Comparison of ENCODE assay signal across 30 cellular contexts in genomic region chr14:36479344-36479743, GRCh38. TPM values are rescaled to one million over a fixed set of nuclear protein-coding genes. Genes with fewer than 3 reads are reported as not detected.
DNase-seq lines count a peak whose midpoint lies in the region; ATAC-seq, FAIRE-seq and TF ChIP-seq lines count a peak whose summit lies in the region.
"Had no signal": no experiment of that assay in that cellular context is flagged by ENCODE, and none has a peak within 500 bp of the region (broad histone marks: within the 10 kb centered on the region; RNA-seq: fewer than 3 reads in every experiment).

No MANE protein-coding gene starts in this region.

- H4K20me1 ChIP-seq in MM.1S (ENCODE audit: insufficient read depth, low read length), result no peaks in the 10 kb centered on the region

- peaks cover 9% of the 10 kb centered on the region; the same call in 1 of the 2 replicates for H3F3A ChIP-seq in MM.1S (ENCODE audit: insufficient read depth, low read length)

- H3K79me2 ChIP-seq in MM.1S (ENCODE audit: low read length), result no peaks in the 10 kb centered on the region

- H3K4me2 ChIP-seq in MM.1S (ENCODE audit: low read depth, low read length), result peak overlapping the region; percentile 12; the same call in 1 of the 2 replicates
- H3K4me2 ChIP-seq: PC-9 had no signal

- no peaks in the 10 kb centered on the region for H3K9me3 ChIP-seq in MM.1S (replicated peaks; ENCODE audit: insufficient read depth, low read length)
- H3K9me3 ChIP-seq: tibial artery had no signal

- TF ChIP-seq CTCF in MM.1S (IDR thresholded peaks at IDR 0.05; ENCODE audit: low read length), result no peak

- peaks cover 2 to 3% of the 10 kb centered on the region in 2 donors for H3K9me3 Mint-ChIP-seq in activated T-cell treated with anti-CD3 and anti-CD28 coated beads, Interleukin-2, amount 50 U/mL, for 72 hours
- peaks cover 2% of the 10 kb centered on the region for H3K9me3 Mint-ChIP-seq in activated T-cell treated with anti-CD3 and anti-CD28 coated beads, Interleukin-2, amount 50 U/mL, for 24 hours
- H3K9me3 Mint-ChIP-seq: activated naive CD8-positive, alpha-beta T cell treated with anti-CD3 and anti-CD28 coated beads for 36 hours had no signal

- ATAC-seq in activated T-cell treated with anti-CD3 and anti-CD28 coated beads, Interleukin-2, amount 50 U/mL, for 72 hours (replicated peaks in 1 of 2), result peak; percentile 65 to 70
- ATAC-seq in HG02610 (IDR thresholded peaks at IDR 0.05; ENCODE audit: unreplicated experiment) (peak; percentile 65), HG03097 (IDR thresholded peaks at IDR 0.05; ENCODE audit: low FRiP score, unreplicated experiment) (no peak)

- H3K9me2 ChIP-seq in MM.1S (replicated peaks; ENCODE audit: insufficient read depth, low read length), result no peaks in the 10 kb centered on the region

- H3K9ac ChIP-seq in MM.1S (ENCODE audit: low read length), result no peak overlapping the region

- no peak overlapping the region for H3K4me3 ChIP-seq in MM.1S (ENCODE audit: low read length)
- H3K4me3 ChIP-seq: PC-9, tibial artery had no signal

- H3K36me3 ChIP-seq in MM.1S (replicated peaks; ENCODE audit: insufficient read depth, low read length), result no peaks in the 10 kb centered on the region
- H3K36me3 ChIP-seq: tibial artery had no signal

- H2AFZ ChIP-seq in MM.1S (ENCODE audit: low read length), result no peak overlapping the region
- H2AFZ ChIP-seq: PC-9 had no signal

- H3K4me1 ChIP-seq in MM.1S (ENCODE audit: low read length), result peaks cover 16% of the 10 kb centered on the region; the same call in 1 of the 2 replicates
- H3K4me1 ChIP-seq: tibial artery had no signal

- peaks cover 44% of the 10 kb centered on the region for H3K27me3 Mint-ChIP-seq in activated T-cell treated with anti-CD3 and anti-CD28 coated beads, Interleukin-2, amount 50 U/mL, for 72 hours (ENCODE audit: low read depth)
- H3K27me3 Mint-ChIP-seq in activated T-cell treated with anti-CD3 and anti-CD28 coated beads, Interleukin-2, amount 50 U/mL, for 24 hours, result peaks cover 33% of the 10 kb centered on the region

- H3K4me1 Mint-ChIP-seq in activated T-cell treated with anti-CD3 and anti-CD28 coated beads, Interleukin-2, amount 50 U/mL, for 72 hours (ENCODE audit: low read depth), result peaks cover 29% of the 10 kb centered on the region
- peaks cover 9% of the 10 kb centered on the region for H3K4me1 Mint-ChIP-seq in activated T-cell treated with anti-CD3 and anti-CD28 coated beads, Interleukin-2, amount 50 U/mL, for 24 hours (ENCODE audit: low read depth)
- H3K4me1 Mint-ChIP-seq: naive B cell had no signal

- no peak overlapping the region for H3K4me3 Mint-ChIP-seq in activated T-cell treated with anti-CD3 and anti-CD28 coated beads, Interleukin-2, amount 50 U/mL, for 72 hours
- no peak overlapping the region for H3K4me3 Mint-ChIP-seq in activated T-cell treated with anti-CD3 and anti-CD28 coated beads, Interleukin-2, amount 50 U/mL, for 24 hours
- H3K4me3 Mint-ChIP-seq: activated naive CD8-positive, alpha-beta T cell treated with anti-CD3 and anti-CD28 coated beads for 36 hours; naive B cell; stimulated activated naive CD8-positive, alpha-beta T cell treated with anti-CD3 and anti-CD28 coated beads, Interleukin-15, Interleukin-2, amounts not matched to agents 100 ng/mL and 50 ng/mL, for 24 hours had no signal

- no peak for DNase-seq in activated T-cell treated with anti-CD3 and anti-CD28 coated beads, Interleukin-2, amount 50 U/mL, for 72 hours
- no peak for DNase-seq in activated T-cell treated with anti-CD3 and anti-CD28 coated beads, Interleukin-2, amount 50 U/mL, for 24 hours
- DNase-seq in MM.1S (no peak), frontal cortex (ENCODE audit: low spot score in 2 of 2) (no peak), HuH-7.5 (ENCODE audit: low spot score) (no peak)
- no peak for DNase-seq in stimulated activated CD4-positive, alpha-beta T cell treated with anti-CD3 and anti-CD28 coated beads, Interleukin-2, amount 100 ng/mL, for 48 hours
- DNase-seq: activated naive CD8-positive, alpha-beta T cell treated with anti-CD3 and anti-CD28 coated beads for 36 hours; AML-193; central memory CD4-positive, alpha-beta T cell; dermis blood vessel endothelial cell; GF-D8; glutamatergic neuron; GOT3; mesenchymal stem cell; naive B cell; NCI-H1092 treated with DMSO at 0.1 percent for 48 hours; NCI-H2029 treated with DMSO at 0.1 percent for 48 hours; NCI-H226; NCI-H82; occipital lobe; SIG-M5; stimulated activated CD4-positive, alpha-beta T cell treated with anti-CD3 and anti-CD28 coated beads, Interleukin-4, amount 100 ng/mL, for 1 hour; tibial artery had no signal

- H3K27ac Mint-ChIP-seq in activated T-cell treated with anti-CD3 and anti-CD28 coated beads, Interleukin-2, amount 50 U/mL, for 72 hours, result no peak overlapping the region
- no peak overlapping the region for H3K27ac Mint-ChIP-seq in activated T-cell treated with anti-CD3 and anti-CD28 coated beads, Interleukin-2, amount 50 U/mL, for 24 hours
- H3K27ac Mint-ChIP-seq: activated naive CD8-positive, alpha-beta T cell treated with anti-CD3 and anti-CD28 coated beads for 36 hours; stimulated activated naive CD8-positive, alpha-beta T cell treated with anti-CD3 and anti-CD28 coated beads, Interleukin-15, Interleukin-2, amounts not matched to agents 100 ng/mL and 50 ng/mL, for 24 hours had no signal

- no peaks in the 10 kb centered on the region for H3K36me3 Mint-ChIP-seq in activated T-cell treated with anti-CD3 and anti-CD28 coated beads, Interleukin-2, amount 50 U/mL, for 72 hours (ENCODE audit: insufficient read depth in 2 of 2)
- no peaks in the 10 kb centered on the region for H3K36me3 Mint-ChIP-seq in activated T-cell treated with anti-CD3 and anti-CD28 coated beads, Interleukin-2, amount 50 U/mL, for 24 hours (ENCODE audit: low read depth)
- H3K36me3 Mint-ChIP-seq: activated naive CD8-positive, alpha-beta T cell treated with anti-CD3 and anti-CD28 coated beads for 36 hours; naive B cell had no signal

- no peak for FAIRE-seq in frontal cortex (lab: Jason Lieb, UNC)
- FAIRE-seq: astrocyte had no signal

- H3K27me3 ChIP-seq in MM.1S (replicated peaks; ENCODE audit: insufficient read depth, low read length), result no peaks in the 10 kb centered on the region

- no peak overlapping the region; the same call in 1 of the 2 replicates for H3K27ac ChIP-seq in MM.1S (ENCODE audit: low read length)
- H3K27ac ChIP-seq: PC-9, tibial artery had no signal

RNA-seq across cellular contexts. Expression of gene NKX2-1, which starts 40.7 kb away (rescaled TPM):
- not detected for total RNA-seq in activated T-cell treated with anti-CD3 and anti-CD28 coated beads, Interleukin-2, amount 50 U/mL, for 72 hours
- total RNA-seq in frontal cortex, result 0.82 TPM
- total RNA-seq: A172; activated CD8-positive, alpha-beta memory T cell treated with anti-CD3 and anti-CD28 coated beads for 36 hours; activated naive CD8-positive, alpha-beta T cell treated with anti-CD3 and anti-CD28 coated beads for 36 hours; astrocyte; dermis blood vessel endothelial cell; PC-9 had no signal
